In the genomic region with DNA sequence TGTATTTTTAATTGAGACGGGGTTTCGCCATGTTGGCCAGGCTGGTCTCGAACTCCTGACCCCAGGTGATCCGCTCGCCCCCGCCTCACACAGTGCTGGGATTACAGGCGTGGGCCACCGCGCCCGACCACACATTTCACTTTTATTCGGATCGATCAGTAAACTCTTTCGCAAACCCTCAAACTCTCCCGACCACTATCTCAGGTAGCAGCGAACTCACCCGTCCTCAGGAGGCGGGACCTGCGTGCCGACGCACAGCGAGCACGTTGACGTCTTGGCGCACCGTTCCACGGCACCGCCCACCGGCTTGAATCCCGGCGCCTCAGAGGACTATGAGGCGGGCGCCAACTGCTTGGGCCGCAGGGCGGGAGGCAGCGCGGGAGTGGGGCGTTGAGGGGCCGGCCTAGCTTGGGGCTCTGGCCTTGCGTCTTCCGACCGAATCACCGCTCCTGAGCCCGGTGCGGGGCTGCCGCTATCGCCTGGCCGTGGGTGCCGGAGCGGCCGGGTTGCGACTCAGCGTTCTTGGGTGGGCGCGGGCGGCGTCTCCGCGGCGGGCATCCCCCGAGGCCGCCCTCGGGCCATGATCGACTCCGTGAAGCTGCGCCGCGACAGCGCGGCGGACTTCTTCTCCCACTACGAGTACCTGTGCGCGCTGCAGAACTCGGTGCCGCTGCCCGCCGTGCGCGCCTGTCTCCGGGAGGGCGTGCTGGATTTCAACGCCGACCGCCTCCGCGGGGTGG, we compare ENCODE assay signal across 1 cellular context.
TF ChIP-seq lines count a peak whose summit lies in the region.

A gene with protein sequence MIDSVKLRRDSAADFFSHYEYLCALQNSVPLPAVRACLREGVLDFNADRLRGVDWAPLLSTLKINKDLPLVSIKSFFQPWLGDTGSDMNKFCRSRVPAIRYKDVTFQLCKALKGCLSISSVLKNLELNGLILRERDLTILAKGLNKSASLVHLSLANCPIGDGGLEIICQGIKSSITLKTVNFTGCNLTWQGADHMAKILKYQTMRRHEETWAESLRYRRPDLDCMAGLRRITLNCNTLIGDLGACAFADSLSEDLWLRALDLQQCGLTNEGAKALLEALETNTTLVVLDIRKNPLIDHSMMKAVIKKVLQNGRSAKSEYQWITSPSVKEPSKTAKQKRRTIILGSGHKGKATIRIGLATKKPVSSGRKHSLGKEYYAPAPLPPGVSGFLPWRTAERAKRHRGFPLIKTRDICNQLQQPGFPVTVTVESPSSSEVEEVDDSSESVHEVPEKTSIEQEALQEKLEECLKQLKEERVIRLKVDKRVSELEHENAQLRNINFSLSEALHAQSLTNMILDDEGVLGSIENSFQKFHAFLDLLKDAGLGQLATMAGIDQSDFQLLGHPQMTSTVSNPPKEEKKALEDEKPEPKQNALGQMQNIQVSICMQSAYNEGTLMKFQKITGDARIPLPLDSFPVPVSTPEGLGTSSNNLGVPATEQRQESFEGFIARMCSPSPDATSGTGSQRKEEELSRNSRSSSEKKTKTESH (plus strand): TSS at position 305 of the 740 bp plus-strand sequence. CDS start 276 bp downstream, at position 581.

TF ChIP-seq in HepG2, 621 proteins besides CTCF, POLR2A, EP300 and RAD21 (continued from another document and continues in another):
- TF ChIP-seq, protein P1, sequence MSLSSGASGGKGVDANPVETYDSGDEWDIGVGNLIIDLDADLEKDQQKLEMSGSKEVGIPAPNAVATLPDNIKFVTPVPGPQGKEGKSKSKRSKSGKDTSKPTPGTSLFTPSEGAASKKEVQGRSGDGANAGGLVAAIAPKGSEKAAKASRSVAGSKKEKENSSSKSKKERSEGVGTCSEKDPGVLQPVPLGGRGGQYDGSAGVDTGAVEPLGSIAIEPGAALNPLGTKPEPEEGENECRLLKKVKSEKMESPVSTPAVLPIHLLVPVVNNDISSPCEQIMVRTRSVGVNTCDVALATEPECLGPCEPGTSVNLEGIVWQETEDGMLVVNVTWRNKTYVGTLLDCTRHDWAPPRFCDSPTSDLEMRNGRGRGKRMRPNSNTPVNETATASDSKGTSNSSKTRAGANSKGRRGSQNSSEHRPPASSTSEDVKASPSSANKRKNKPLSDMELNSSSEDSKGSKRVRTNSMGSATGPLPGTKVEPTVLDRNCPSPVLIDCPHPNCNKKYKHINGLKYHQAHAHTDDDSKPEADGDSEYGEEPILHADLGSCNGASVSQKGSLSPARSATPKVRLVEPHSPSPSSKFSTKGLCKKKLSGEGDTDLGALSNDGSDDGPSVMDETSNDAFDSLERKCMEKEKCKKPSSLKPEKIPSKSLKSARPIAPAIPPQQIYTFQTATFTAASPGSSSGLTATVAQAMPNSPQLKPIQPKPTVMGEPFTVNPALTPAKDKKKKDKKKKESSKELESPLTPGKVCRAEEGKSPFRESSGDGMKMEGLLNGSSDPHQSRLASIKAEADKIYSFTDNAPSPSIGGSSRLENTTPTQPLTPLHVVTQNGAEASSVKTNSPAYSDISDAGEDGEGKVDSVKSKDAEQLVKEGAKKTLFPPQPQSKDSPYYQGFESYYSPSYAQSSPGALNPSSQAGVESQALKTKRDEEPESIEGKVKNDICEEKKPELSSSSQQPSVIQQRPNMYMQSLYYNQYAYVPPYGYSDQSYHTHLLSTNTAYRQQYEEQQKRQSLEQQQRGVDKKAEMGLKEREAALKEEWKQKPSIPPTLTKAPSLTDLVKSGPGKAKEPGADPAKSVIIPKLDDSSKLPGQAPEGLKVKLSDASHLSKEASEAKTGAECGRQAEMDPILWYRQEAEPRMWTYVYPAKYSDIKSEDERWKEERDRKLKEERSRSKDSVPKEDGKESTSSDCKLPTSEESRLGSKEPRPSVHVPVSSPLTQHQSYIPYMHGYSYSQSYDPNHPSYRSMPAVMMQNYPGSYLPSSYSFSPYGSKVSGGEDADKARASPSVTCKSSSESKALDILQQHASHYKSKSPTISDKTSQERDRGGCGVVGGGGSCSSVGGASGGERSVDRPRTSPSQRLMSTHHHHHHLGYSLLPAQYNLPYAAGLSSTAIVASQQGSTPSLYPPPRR (CRISPR knock-in tag; IDR thresholded peaks at IDR 0.05; ENCODE audit: borderline replicate concordance), result peak; percentile 54; the same call in 1 of the 2 replicates
- TF ChIP-seq, protein P2, sequence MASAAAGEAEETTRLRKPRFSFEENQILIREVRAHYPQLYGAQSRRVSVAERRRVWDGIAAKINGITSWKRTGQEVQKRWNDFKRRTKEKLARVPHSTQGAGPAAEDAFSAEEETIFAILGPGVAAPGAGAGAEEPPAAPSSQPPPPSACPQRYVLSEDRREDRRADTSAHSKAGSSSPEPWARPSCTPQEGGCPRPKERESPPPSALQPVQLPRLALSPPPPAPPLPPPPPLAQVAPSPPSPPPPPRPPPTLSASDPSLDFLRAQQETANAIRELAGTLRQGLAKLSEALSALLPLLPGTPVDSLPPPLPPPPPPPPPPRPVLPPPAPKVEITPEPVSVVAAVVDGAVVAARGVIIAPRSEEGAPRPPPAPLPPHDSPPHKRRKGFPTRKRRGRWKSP (CRISPR knock-in tag; IDR thresholded peaks at IDR 0.05), result peak; percentile 91
- TF ChIP-seq SMAD3 (CRISPR knock-in tag; IDR thresholded peaks at IDR 0.05) (no peak), ZNF703 (CRISPR knock-in tag; IDR thresholded peaks at IDR 0.05; ENCODE audit: borderline replicate concordance) (peak; percentile 59; the same call in 1 of the 2 replicates), SP4 (CRISPR knock-in tag; IDR thresholded peaks at IDR 0.05) (peak; percentile 94), ZNF83 (CRISPR knock-in tag; IDR thresholded peaks at IDR 0.05; ENCODE audit: borderline replicate concordance) (0 out of 2 replicates have a peak, but pooled peaks have one; percentile 51), SUZ12 (IDR thresholded peaks at IDR 0.05; ENCODE audit: low read depth, low read length) (no peak), GFI1 (CRISPR knock-in tag; IDR thresholded peaks at IDR 0.05; ENCODE audit: borderline replicate concordance) (peak; percentile 17), ZNF12 (CRISPR knock-in tag; IDR thresholded peaks at IDR 0.05) (0 out of 2 replicates have a peak, but pooled peaks have one; percentile 19), FOXP1 (IDR thresholded peaks at IDR 0.05) (no peak), FOXP1 (CRISPR knock-in tag; IDR thresholded peaks at IDR 0.05) (no peak), NR2F6 (IDR thresholded peaks at IDR 0.05) (no peak), NR2F6 (CRISPR knock-in tag; IDR thresholded peaks at IDR 0.05) (peak; percentile 21; the same call in 1 of the 2 replicates), ZNF256 (CRISPR knock-in tag; conservative IDR thresholded peaks at IDR 0.05) (peak; percentile 11; the same call in 1 of the 2 replicates), FLYWCH1 (CRISPR knock-in tag; IDR thresholded peaks at IDR 0.05) (0 out of 2 replicates have a peak, but pooled peaks have one; percentile 80), ZNF782 (CRISPR knock-in tag; IDR thresholded peaks at IDR 0.05; ENCODE audit: borderline replicate concordance) (peak; percentile 89; the same call in 1 of the 2 replicates), ZNF430 (CRISPR knock-in tag; IDR thresholded peaks at IDR 0.05) (no peak), RFX3 (CRISPR knock-in tag; IDR thresholded peaks at IDR 0.05) (no peak), HNRNPUL1 (IDR thresholded peaks at IDR 0.05; ENCODE audit: low read depth, low read length) (no peak), CCAR2 (optimal IDR thresholded peaks at IDR 0.05; ENCODE audit: low read depth, low read length) (no peak), ZNF543 (CRISPR knock-in tag; IDR thresholded peaks at IDR 0.05) (peak; percentile 85), SMC3 (IDR thresholded peaks at IDR 0.05; ENCODE audit: low read length) (no peak), RNF2 (conservative IDR thresholded peaks at IDR 0.05; ENCODE audit: low read depth) (no peak), ZBTB7B (CRISPR knock-in tag; IDR thresholded peaks at IDR 0.05) (peak; percentile 71; the same call in 1 of the 2 replicates), NBN (conservative IDR thresholded peaks at IDR 0.05) (no peak), AGO2 (optimal IDR thresholded peaks at IDR 0.05; ENCODE audit: low read depth, low read length) (no peak), MXD4 (CRISPR knock-in tag; IDR thresholded peaks at IDR 0.05) (peak; percentile 68), NPAS2 (CRISPR knock-in tag; IDR thresholded peaks at IDR 0.05; ENCODE audit: borderline replicate concordance) (no peak)
- TF ChIP-seq, protein P3, sequence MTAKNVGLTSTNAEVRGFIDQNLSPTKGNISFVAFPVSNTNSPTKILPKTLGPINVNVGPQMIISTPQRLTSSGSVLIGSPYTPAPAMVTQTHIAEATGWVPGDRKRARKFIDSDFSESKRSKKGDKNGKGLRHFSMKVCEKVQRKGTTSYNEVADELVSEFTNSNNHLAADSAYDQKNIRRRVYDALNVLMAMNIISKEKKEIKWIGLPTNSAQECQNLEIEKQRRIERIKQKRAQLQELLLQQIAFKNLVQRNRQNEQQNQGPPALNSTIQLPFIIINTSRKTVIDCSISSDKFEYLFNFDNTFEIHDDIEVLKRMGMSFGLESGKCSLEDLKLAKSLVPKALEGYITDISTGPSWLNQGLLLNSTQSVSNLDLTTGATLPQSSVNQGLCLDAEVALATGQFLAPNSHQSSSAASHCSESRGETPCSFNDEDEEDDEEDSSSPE (CRISPR knock-in tag; IDR thresholded peaks at IDR 0.05), result peak; percentile 95
- TF ChIP-seq, protein P4, sequence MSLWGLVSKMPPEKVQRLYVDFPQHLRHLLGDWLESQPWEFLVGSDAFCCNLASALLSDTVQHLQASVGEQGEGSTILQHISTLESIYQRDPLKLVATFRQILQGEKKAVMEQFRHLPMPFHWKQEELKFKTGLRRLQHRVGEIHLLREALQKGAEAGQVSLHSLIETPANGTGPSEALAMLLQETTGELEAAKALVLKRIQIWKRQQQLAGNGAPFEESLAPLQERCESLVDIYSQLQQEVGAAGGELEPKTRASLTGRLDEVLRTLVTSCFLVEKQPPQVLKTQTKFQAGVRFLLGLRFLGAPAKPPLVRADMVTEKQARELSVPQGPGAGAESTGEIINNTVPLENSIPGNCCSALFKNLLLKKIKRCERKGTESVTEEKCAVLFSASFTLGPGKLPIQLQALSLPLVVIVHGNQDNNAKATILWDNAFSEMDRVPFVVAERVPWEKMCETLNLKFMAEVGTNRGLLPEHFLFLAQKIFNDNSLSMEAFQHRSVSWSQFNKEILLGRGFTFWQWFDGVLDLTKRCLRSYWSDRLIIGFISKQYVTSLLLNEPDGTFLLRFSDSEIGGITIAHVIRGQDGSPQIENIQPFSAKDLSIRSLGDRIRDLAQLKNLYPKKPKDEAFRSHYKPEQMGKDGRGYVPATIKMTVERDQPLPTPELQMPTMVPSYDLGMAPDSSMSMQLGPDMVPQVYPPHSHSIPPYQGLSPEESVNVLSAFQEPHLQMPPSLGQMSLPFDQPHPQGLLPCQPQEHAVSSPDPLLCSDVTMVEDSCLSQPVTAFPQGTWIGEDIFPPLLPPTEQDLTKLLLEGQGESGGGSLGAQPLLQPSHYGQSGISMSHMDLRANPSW (CRISPR knock-in tag; IDR thresholded peaks at IDR 0.05; ENCODE audit: borderline replicate concordance), result 0 out of 2 replicates have a peak, but pooled peaks have one; percentile 63
- TF ChIP-seq, protein P5, sequence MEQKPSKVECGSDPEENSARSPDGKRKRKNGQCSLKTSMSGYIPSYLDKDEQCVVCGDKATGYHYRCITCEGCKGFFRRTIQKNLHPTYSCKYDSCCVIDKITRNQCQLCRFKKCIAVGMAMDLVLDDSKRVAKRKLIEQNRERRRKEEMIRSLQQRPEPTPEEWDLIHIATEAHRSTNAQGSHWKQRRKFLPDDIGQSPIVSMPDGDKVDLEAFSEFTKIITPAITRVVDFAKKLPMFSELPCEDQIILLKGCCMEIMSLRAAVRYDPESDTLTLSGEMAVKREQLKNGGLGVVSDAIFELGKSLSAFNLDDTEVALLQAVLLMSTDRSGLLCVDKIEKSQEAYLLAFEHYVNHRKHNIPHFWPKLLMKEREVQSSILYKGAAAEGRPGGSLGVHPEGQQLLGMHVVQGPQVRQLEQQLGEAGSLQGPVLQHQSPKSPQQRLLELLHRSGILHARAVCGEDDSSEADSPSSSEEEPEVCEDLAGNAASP (CRISPR knock-in tag; IDR thresholded peaks at IDR 0.05; ENCODE audit: borderline replicate concordance), result peak; percentile 53; the same call in 1 of the 2 replicates
- TF ChIP-seq, protein P6, sequence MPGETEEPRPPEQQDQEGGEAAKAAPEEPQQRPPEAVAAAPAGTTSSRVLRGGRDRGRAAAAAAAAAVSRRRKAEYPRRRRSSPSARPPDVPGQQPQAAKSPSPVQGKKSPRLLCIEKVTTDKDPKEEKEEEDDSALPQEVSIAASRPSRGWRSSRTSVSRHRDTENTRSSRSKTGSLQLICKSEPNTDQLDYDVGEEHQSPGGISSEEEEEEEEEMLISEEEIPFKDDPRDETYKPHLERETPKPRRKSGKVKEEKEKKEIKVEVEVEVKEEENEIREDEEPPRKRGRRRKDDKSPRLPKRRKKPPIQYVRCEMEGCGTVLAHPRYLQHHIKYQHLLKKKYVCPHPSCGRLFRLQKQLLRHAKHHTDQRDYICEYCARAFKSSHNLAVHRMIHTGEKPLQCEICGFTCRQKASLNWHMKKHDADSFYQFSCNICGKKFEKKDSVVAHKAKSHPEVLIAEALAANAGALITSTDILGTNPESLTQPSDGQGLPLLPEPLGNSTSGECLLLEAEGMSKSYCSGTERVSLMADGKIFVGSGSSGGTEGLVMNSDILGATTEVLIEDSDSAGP (CRISPR knock-in tag; IDR thresholded peaks at IDR 0.05; ENCODE audit: borderline replicate concordance), result peak; percentile 94; the same call in 1 of the 2 replicates
- TF ChIP-seq, protein P7, sequence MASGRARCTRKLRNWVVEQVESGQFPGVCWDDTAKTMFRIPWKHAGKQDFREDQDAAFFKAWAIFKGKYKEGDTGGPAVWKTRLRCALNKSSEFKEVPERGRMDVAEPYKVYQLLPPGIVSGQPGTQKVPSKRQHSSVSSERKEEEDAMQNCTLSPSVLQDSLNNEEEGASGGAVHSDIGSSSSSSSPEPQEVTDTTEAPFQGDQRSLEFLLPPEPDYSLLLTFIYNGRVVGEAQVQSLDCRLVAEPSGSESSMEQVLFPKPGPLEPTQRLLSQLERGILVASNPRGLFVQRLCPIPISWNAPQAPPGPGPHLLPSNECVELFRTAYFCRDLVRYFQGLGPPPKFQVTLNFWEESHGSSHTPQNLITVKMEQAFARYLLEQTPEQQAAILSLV (CRISPR knock-in tag; IDR thresholded peaks at IDR 0.05; ENCODE audit: borderline replicate concordance), result peak; percentile 87; the same call in 1 of the 2 replicates
- TF ChIP-seq, protein P8, sequence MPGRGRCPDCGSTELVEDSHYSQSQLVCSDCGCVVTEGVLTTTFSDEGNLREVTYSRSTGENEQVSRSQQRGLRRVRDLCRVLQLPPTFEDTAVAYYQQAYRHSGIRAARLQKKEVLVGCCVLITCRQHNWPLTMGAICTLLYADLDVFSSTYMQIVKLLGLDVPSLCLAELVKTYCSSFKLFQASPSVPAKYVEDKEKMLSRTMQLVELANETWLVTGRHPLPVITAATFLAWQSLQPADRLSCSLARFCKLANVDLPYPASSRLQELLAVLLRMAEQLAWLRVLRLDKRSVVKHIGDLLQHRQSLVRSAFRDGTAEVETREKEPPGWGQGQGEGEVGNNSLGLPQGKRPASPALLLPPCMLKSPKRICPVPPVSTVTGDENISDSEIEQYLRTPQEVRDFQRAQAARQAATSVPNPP (CRISPR knock-in tag; IDR thresholded peaks at IDR 0.05), result no peak
- TF ChIP-seq, protein P9, sequence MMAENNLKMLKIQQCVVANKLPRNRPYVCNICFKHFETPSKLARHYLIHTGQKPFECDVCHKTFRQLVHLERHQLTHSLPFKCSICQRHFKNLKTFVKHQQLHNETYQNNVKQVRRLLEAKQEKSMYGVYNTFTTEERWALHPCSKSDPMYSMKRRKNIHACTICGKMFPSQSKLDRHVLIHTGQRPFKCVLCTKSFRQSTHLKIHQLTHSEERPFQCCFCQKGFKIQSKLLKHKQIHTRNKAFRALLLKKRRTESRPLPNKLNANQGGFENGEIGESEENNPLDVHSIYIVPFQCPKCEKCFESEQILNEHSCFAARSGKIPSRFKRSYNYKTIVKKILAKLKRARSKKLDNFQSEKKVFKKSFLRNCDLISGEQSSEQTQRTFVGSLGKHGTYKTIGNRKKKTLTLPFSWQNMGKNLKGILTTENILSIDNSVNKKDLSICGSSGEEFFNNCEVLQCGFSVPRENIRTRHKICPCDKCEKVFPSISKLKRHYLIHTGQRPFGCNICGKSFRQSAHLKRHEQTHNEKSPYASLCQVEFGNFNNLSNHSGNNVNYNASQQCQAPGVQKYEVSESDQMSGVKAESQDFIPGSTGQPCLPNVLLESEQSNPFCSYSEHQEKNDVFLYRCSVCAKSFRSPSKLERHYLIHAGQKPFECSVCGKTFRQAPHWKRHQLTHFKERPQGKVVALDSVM (CRISPR knock-in tag; IDR thresholded peaks at IDR 0.05), result no peak
